ENCODE assay signal across 7 cellular contexts in the genomic region with DNA sequence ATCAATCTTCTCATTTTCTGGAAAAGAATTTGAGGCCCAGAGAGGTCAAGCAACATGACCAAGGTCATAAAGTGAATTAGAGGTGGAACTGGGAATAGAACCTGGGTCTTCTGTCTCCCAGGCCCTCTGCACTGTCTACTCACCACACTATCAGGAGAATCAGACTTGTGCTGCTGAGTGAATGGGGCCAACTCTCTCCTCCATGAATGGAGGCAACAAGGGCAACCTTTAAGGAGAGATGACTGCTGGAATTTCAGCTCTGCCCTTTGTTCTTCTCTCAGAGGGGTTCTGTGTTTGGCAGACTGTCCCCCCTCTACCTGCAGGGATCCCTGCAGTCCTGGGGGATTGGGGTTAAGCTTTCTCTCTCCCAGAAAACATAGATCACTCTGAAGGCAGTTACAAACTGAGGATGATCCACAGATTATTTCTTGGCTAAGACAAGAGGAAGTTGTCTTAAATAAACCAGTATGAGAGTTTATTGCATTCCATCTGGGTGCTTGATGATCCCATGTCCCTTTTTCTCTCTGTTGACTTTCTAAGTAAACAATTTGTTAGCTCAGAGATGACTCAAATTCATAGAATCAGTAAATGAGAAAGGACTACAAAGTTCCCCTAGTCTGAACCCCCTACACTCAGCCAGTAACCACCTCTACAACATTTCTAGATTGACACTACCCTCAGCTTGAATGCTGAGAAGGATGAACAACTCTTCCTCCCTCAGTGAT.
DNase-seq lines count a peak whose midpoint lies in the region; ATAC-seq and TF ChIP-seq lines count a peak whose summit lies in the region.

No MANE protein-coding gene starts in this region.

- H3K27me3 Mint-ChIP-seq in effector memory CD8-positive, alpha-beta T cell = no peaks in the 10 kb centered on the region
- no peaks in the 10 kb centered on the region for H3K27me3 Mint-ChIP-seq in neural crest cell (ENCODE audit: low read depth)

- peaks cover 24 to 31% of the 10 kb centered on the region in 2 donors for H3K4me1 Mint-ChIP-seq in effector memory CD8-positive, alpha-beta T cell (ENCODE audit: low read depth in 2 of 2)
- H3K4me1 Mint-ChIP-seq in neural crest cell = peaks cover 37% of the 10 kb centered on the region

- H3K4me3 ChIP-seq in OCI-LY3 (ENCODE audit: low read length) (no peak overlapping the region), H7 (ENCODE audit: insufficient read depth, low read depth, low read length) (no peak overlapping the region)

- peak overlapping the region; percentile 68 for H2AFZ ChIP-seq in OCI-LY3 (ENCODE audit: low read depth, low read length)

- no peak overlapping the region for H3K9ac ChIP-seq in OCI-LY3 (ENCODE audit: low read length)

- H3K27ac Mint-ChIP-seq in effector memory CD8-positive, alpha-beta T cell = peak overlapping the region; percentile 94 to 99
- peak overlapping the region; percentile 99 for H3K27ac Mint-ChIP-seq in neural crest cell (ENCODE audit: unreplicated experiment)

- in situ Hi-C loops in G401 (cut with HindIII; ENCODE audit: low sequenced_read_pairs) = no loop called here

- peaks cover 7% of the 10 kb centered on the region for H3K36me3 Mint-ChIP-seq in effector memory CD8-positive, alpha-beta T cell (ENCODE audit: insufficient read depth)
- no peaks in the 10 kb centered on the region for H3K36me3 Mint-ChIP-seq in neural crest cell (ENCODE audit: low read depth)

- no peaks in the 10 kb centered on the region for H3K79me2 ChIP-seq in OCI-LY3 (ENCODE audit: low read length)

- peak overlapping the region; percentile 43; the same call in 1 of the 2 replicates for H3K4me2 ChIP-seq in OCI-LY3 (ENCODE audit: low read length)

- peaks cover 0 to 1% of the 10 kb centered on the region in 2 donors for H3K9me3 Mint-ChIP-seq in effector memory CD8-positive, alpha-beta T cell
- H3K9me3 Mint-ChIP-seq in neural crest cell = peaks cover 3% of the 10 kb centered on the region

- H3K36me3 ChIP-seq in OCI-LY3 (replicated peaks; ENCODE audit: low read depth, low read length) (no peaks in the 10 kb centered on the region), H7 (replicated peaks; ENCODE audit: control insufficient read depth, insufficient read depth, low read length) (no peaks in the 10 kb centered on the region)

- H3K27me3 ChIP-seq in OCI-LY3 (ENCODE audit: low read depth, low read length) (no peaks in the 10 kb centered on the region), H7 (ENCODE audit: control insufficient read depth, insufficient read depth, low read length) (no peaks in the 10 kb centered on the region)

- H3K9me3 ChIP-seq in OCI-LY3 (ENCODE audit: insufficient read depth, low read length) = 0 out of 2 replicates have a peak, but pooled peaks cover 2% of the 10 kb centered on the region

- peak overlapping the region; percentile 9; the same call in 1 of the 2 replicates for H3K27ac ChIP-seq in OCI-LY3 (ENCODE audit: low read length)

- TF ChIP-seq CTCF in OCI-LY3 (IDR thresholded peaks at IDR 0.05; ENCODE audit: low read depth, low read length) (no peak), neural crest cell (conservative IDR thresholded peaks at IDR 0.05) (no peak)

- no peak for DNase-seq in effector memory CD8-positive, alpha-beta T cell
- DNase-seq in neural crest cell (ENCODE audit: low read depth, low spot score) = no peak
- DNase-seq in G401 (ENCODE audit: low spot score) = no peak
- DNase-seq in H7 = no peak

- H3K4me1 ChIP-seq in OCI-LY3 (ENCODE audit: low read length) = peaks cover 21% of the 10 kb centered on the region

- peak overlapping the region; percentile 24 to 50 for H3K4me3 Mint-ChIP-seq in effector memory CD8-positive, alpha-beta T cell
- H3K4me3 Mint-ChIP-seq in neural crest cell = no peak overlapping the region

- ATAC-seq in GM21367 (IDR thresholded peaks at IDR 0.05; ENCODE audit: unreplicated experiment) (peak; percentile 10), HG02623 (IDR thresholded peaks at IDR 0.05; ENCODE audit: unreplicated experiment) (no peak)
- no peak for ATAC-seq in effector memory CD8-positive, alpha-beta T cell (replicated peaks)

- no peaks in the 10 kb centered on the region for H4K20me1 ChIP-seq in OCI-LY3 (ENCODE audit: insufficient read depth, low read length)
